In genomic region chr2:234829074-234829455, GRCh38 we compare ENCODE assay signal across 29 cellular contexts.
"Had no signal": no experiment of that assay in that cellular context is flagged by ENCODE, and none has a peak within 500 bp of the region (broad histone marks: within the 10 kb centered on the region; RNA-seq: fewer than 3 reads in every experiment).

No MANE protein-coding gene starts in this region.

- DNase-seq: activated CD4-positive, alpha-beta T cell treated with anti-CD3 and anti-CD28 coated beads for 4 hours; activated CD4-positive, alpha-beta T cell treated with anti-CD3 and anti-CD28 coated beads, Interleukin-2, amount 50 U/mL, for 4 hours; activated CD8-positive, alpha-beta memory T cell treated with anti-CD3 and anti-CD28 coated beads for 24 hours; activated effector memory CD4-positive, alpha-beta T cell treated with Interleukin-2 at 50 U/mL for 16 hours; activated naive CD4-positive, alpha-beta T cell treated with Interleukin-2 at 50 U/mL for 16 hours; adrenal gland; caudate nucleus; cortex of kidney; foreskin fibroblast; left lung; mucosa of descending colon; ovary; retina; sigmoid colon; small intestine; stimulated activated CD4-positive, alpha-beta T cell treated with anti-CD3 and anti-CD28 coated beads, Interleukin-4, amount 100 ng/mL, for 24 hours had no signal

- H3K27me3 Mint-ChIP-seq: progenitor cell of endocrine pancreas, type B pancreatic cell had no signal

- ATAC-seq: esophagus mucosa; left lung; mucosa of descending colon; stimulated activated effector memory CD8-positive, alpha-beta T cell treated with anti-CD3 and anti-CD28 coated beads, Interleukin-12 subunit alpha, Interleukin-12 subunit beta, amount 100 ng/mL, for 72 hours had no signal

- H3K4me3 ChIP-seq: adrenal gland, ascending aorta, left lung, lung, mucosa of descending colon, ovary, sigmoid colon, thoracic aorta, vagina had no signal

- H3K27ac Mint-ChIP-seq: activated naive CD8-positive, alpha-beta T cell; brain; stimulated activated effector memory CD8-positive, alpha-beta T cell treated with anti-CD3 and anti-CD28 coated beads, Interleukin-12 subunit alpha, Interleukin-12 subunit beta, amount 100 ng/mL, for 72 hours; stimulated activated naive CD8-positive, alpha-beta T cell treated with anti-CD3 and anti-CD28 coated beads, Interleukin-15, Interleukin-2, amounts not matched to agents 100 ng/mL and 50 ng/mL, for 24 hours; type B pancreatic cell had no signal

- H3K4me3 Mint-ChIP-seq: activated naive CD8-positive, alpha-beta T cell; brain; nephron; stimulated activated effector memory CD8-positive, alpha-beta T cell treated with anti-CD3 and anti-CD28 coated beads, Interleukin-12 subunit alpha, Interleukin-12 subunit beta, amount 100 ng/mL, for 72 hours; stimulated activated naive CD8-positive, alpha-beta T cell treated with anti-CD3 and anti-CD28 coated beads, Interleukin-15, Interleukin-2, amounts not matched to agents 100 ng/mL and 50 ng/mL, for 24 hours; type B pancreatic cell had no signal

- H3K9me3 Mint-ChIP-seq: nephron; stimulated activated effector memory CD8-positive, alpha-beta T cell treated with anti-CD3 and anti-CD28 coated beads, Interleukin-12 subunit alpha, Interleukin-12 subunit beta, amount 100 ng/mL, for 72 hours; stimulated activated naive CD8-positive, alpha-beta T cell treated with anti-CD3 and anti-CD28 coated beads, Interleukin-15, Interleukin-2, amounts not matched to agents 100 ng/mL and 50 ng/mL, for 24 hours had no signal

- H3K4me1 Mint-ChIP-seq: stimulated activated effector memory CD8-positive, alpha-beta T cell treated with anti-CD3 and anti-CD28 coated beads, Interleukin-12 subunit alpha, Interleukin-12 subunit beta, amount 100 ng/mL, for 72 hours had no signal

- H3K27me3 ChIP-seq: adrenal gland, ascending aorta, left lung, ovary, sigmoid colon, vagina had no signal

- H3K9me3 ChIP-seq: adrenal gland, ascending aorta, left lung, mucosa of descending colon, ovary, sigmoid colon, thoracic aorta, vagina had no signal

- H3K27ac ChIP-seq: adrenal gland, ascending aorta, left lung, ovary, sigmoid colon, thoracic aorta, vagina, VCaP had no signal

- H3K36me3 Mint-ChIP-seq: activated naive CD8-positive, alpha-beta T cell; brain; stimulated activated effector memory CD8-positive, alpha-beta T cell treated with anti-CD3 and anti-CD28 coated beads, Interleukin-12 subunit alpha, Interleukin-12 subunit beta, amount 100 ng/mL, for 72 hours; type B pancreatic cell had no signal

- H3K36me3 ChIP-seq: adrenal gland, ascending aorta, left lung, ovary, sigmoid colon, thoracic aorta, vagina had no signal
